Comparison of ENCODE assay signal across 1 cellular context in genomic region chr21:39094847-39095525, GRCh38.
TF ChIP-seq lines count a peak whose summit lies in the region.

No MANE protein-coding gene starts in this region.

TF ChIP-seq in HepG2, 621 proteins besides CTCF, POLR2A, EP300 and RAD21 (continued from another document and continues in another):
- TF ChIP-seq E2F2 (CRISPR knock-in tag; IDR thresholded peaks at IDR 0.05; ENCODE audit: borderline replicate concordance) (no peak), SIN3A (IDR thresholded peaks at IDR 0.05; ENCODE audit: borderline replicate concordance, low read depth, low read length) (no peak), PRMT3 (CRISPR knock-in tag; IDR thresholded peaks at IDR 0.05; ENCODE audit: borderline replicate concordance, low read depth) (no peak), IKZF1 (IDR thresholded peaks at IDR 0.05) (no peak), MEIS1 (CRISPR knock-in tag; IDR thresholded peaks at IDR 0.05; ENCODE audit: borderline replicate concordance) (no peak), ZNF354B (CRISPR knock-in tag; IDR thresholded peaks at IDR 0.05) (no peak), ZBTB40 (IDR thresholded peaks at IDR 0.05) (no peak), ZBTB40 (CRISPR knock-in tag; IDR thresholded peaks at IDR 0.05) (no peak), AGO1 (IDR thresholded peaks at IDR 0.05; ENCODE audit: low read depth, low read length, poor library complexity, severe bottlenecking) (no peak), ZNF484 (CRISPR knock-in tag; IDR thresholded peaks at IDR 0.05; ENCODE audit: borderline replicate concordance, low read depth) (no peak), FOSL2 (CRISPR knock-in tag; IDR thresholded peaks at IDR 0.05) (peak; percentile 87), ARNT (IDR thresholded peaks at IDR 0.05) (no peak), KDM3A (CRISPR knock-in tag; IDR thresholded peaks at IDR 0.05; ENCODE audit: low read depth) (0 out of 2 replicates have a peak, but pooled peaks have one; percentile 27), E2F1 (CRISPR knock-in tag; IDR thresholded peaks at IDR 0.05) (no peak), XRCC5 (optimal IDR thresholded peaks at IDR 0.05; ENCODE audit: low read length) (no peak), POLR2G (IDR thresholded peaks at IDR 0.05; ENCODE audit: low read depth, low read length) (no peak), CREB3 (CRISPR knock-in tag; IDR thresholded peaks at IDR 0.05) (no peak; the same call in 1 of the 2 replicates), ZBTB14 (CRISPR knock-in tag; IDR thresholded peaks at IDR 0.05) (no peak), PHF5A (CRISPR knock-in tag; IDR thresholded peaks at IDR 0.05; ENCODE audit: low read depth, unreplicated experiment) (no peak), TFE3 (CRISPR knock-in tag; IDR thresholded peaks at IDR 0.05) (peak; percentile 68), ZSCAN22 (CRISPR knock-in tag; IDR thresholded peaks at IDR 0.05) (no peak), ZMAT3 (CRISPR knock-in tag; conservative IDR thresholded peaks at IDR 0.05) (0 out of 2 replicates have a peak, but pooled peaks have one; percentile 59), ZC3H4 (CRISPR knock-in tag; IDR thresholded peaks at IDR 0.05; ENCODE audit: borderline replicate concordance) (no peak), THAP8 (CRISPR knock-in tag; IDR thresholded peaks at IDR 0.05; ENCODE audit: borderline replicate concordance) (no peak), HNRNPK (IDR thresholded peaks at IDR 0.05; ENCODE audit: low read depth, low read length, poor library complexity, severe bottlenecking) (no peak), ZNF510 (CRISPR knock-in tag; IDR thresholded peaks at IDR 0.05; ENCODE audit: low read depth) (no peak), CBX1 (IDR thresholded peaks at IDR 0.05; ENCODE audit: low read depth) (peak; percentile 27), POLR2AphosphoS5 (IDR thresholded peaks at IDR 0.05; ENCODE audit: low read depth, low read length) (no peak), SMARCE1 (IDR thresholded peaks at IDR 0.05; ENCODE audit: borderline replicate concordance) (no peak), SETDB1 (CRISPR knock-in tag; IDR thresholded peaks at IDR 0.05; ENCODE audit: borderline replicate concordance) (no peak), SMAD3 (CRISPR knock-in tag; IDR thresholded peaks at IDR 0.05) (0 out of 2 replicates have a peak, but pooled peaks have one; percentile 38), ZNF607 (CRISPR knock-in tag; IDR thresholded peaks at IDR 0.05; ENCODE audit: borderline replicate concordance) (peak; percentile 75; the same call in 1 of the 2 replicates), YEATS2 (CRISPR knock-in tag; IDR thresholded peaks at IDR 0.05; ENCODE audit: borderline replicate concordance) (peak; percentile 56; the same call in 1 of the 2 replicates), MAFK (conservative IDR thresholded peaks at IDR 0.05 in 1 of 2, IDR thresholded peaks at IDR 0.05 in 1 of 2; ENCODE audit: low read length in 2 of 2) (peak; percentile 96 to 99), FOXK1 (CRISPR knock-in tag; IDR thresholded peaks at IDR 0.05; ENCODE audit: borderline replicate concordance, low read depth) (peak; percentile 64; the same call in 1 of the 2 replicates), SNAPC2 (CRISPR knock-in tag; IDR thresholded peaks at IDR 0.05) (no peak), HNF4A (CRISPR knock-in tag; IDR thresholded peaks at IDR 0.05) (peak; percentile 92), ZNF75D (CRISPR knock-in tag; IDR thresholded peaks at IDR 0.05; ENCODE audit: borderline replicate concordance) (no peak), MED8 (CRISPR knock-in tag; IDR thresholded peaks at IDR 0.05; ENCODE audit: insufficient replicate concordance) (peak; percentile 59), BCL6 (CRISPR knock-in tag; IDR thresholded peaks at IDR 0.05) (peak; percentile 85), SMAD1 (CRISPR knock-in tag; IDR thresholded peaks at IDR 0.05; ENCODE audit: borderline replicate concordance, low read depth) (no peak), SRF (IDR thresholded peaks at IDR 0.05; ENCODE audit: low read depth, low read length) (0 out of 2 replicates have a peak, but pooled peaks have one; percentile 3), MTF1 (CRISPR knock-in tag; IDR thresholded peaks at IDR 0.05) (no peak), ZNF567 (CRISPR knock-in tag; IDR thresholded peaks at IDR 0.05; ENCODE audit: borderline replicate concordance) (no peak), KMT2A (CRISPR knock-in tag; IDR thresholded peaks at IDR 0.05) (no peak), ZNF460 (CRISPR knock-in tag; IDR thresholded peaks at IDR 0.05; ENCODE audit: borderline replicate concordance) (no peak)
